ENCODE assay signal across 8 cellular contexts in genomic region chr12:48157016-48157888, GRCh38. TPM values are rescaled to one million over a fixed set of nuclear protein-coding genes. Genes with fewer than 3 reads are reported as not detected.
DNase-seq lines count a peak whose midpoint lies in the region; ATAC-seq, FAIRE-seq and TF ChIP-seq lines count a peak whose summit lies in the region.

A gene with protein sequence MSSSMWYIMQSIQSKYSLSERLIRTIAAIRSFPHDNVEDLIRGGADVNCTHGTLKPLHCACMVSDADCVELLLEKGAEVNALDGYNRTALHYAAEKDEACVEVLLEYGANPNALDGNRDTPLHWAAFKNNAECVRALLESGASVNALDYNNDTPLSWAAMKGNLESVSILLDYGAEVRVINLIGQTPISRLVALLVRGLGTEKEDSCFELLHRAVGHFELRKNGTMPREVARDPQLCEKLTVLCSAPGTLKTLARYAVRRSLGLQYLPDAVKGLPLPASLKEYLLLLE (minus strand): TSS chr12:48157515. CDS start chr12:48153496, 4,019 bp downstream.

- H2BK12ac ChIP-seq in H1 (ENCODE audit: low read depth, low read length) = peak within 1 kb of the TSS; percentile 23; the same call in 1 of the 2 replicates

- no peak within 1 kb of the TSS for H2BK120ac ChIP-seq in H1 (replicated peaks; ENCODE audit: low read depth, low read length)

- H3K27me3 Mint-ChIP-seq in Calu3 (ENCODE audit: unreplicated experiment) = peaks cover 12% of the 10 kb centered on the region
- peaks cover 1% of the 10 kb centered on the region for H3K27me3 Mint-ChIP-seq in memory B cell

- ATAC-seq in GM21381 (IDR thresholded peaks at IDR 0.05; ENCODE audit: unreplicated experiment) (peak; percentile 80), memory B cell (ENCODE audit: low read depth) (peak; percentile 89)

- H3K4me1 ChIP-seq in H1 (replicated peaks in 1 of 4; ENCODE audit: control insufficient read depth in 3 of 4, insufficient read depth in 4 of 4, low read length in 3 of 4) = peaks cover 0 to 5% (median under 1%) of the 10 kb centered on the region in 4 experiments; a peak in 2 of 7 replicates

- H3K79me2 ChIP-seq in H1 (ENCODE audit: control insufficient read depth in 1 of 2, insufficient read depth in 2 of 2, low read length in 2 of 2) = no peaks in the 10 kb centered on the region

- peak; percentile 22 to 40; a peak in 3 of 4 replicates for TF ChIP-seq RAD21 in H1 (IDR thresholded peaks at IDR 0.05 in 1 of 2, conservative IDR thresholded peaks at IDR 0.05 in 1 of 2; ENCODE audit: low read depth in 2 of 2, low read length in 2 of 2)

- no TSS peak for BruUV-seq in Calu3 (replicated peaks; lab: Mats Ljungman, UMichigan)

- no peak within 1 kb of the TSS for H3K14ac ChIP-seq in H1 (ENCODE audit: insufficient read length)

- H2AK5ac ChIP-seq in H1 (ENCODE audit: low read depth, low read length) = no peak within 1 kb of the TSS

- no peaks in the 10 kb centered on the region for H3K36me3 ChIP-seq in H1 (ENCODE audit: control insufficient read depth in 2 of 4, insufficient read depth in 4 of 4, low read length in 3 of 4)

- TF ChIP-seq POLR2A in H1 (IDR thresholded peaks at IDR 0.05; ENCODE audit: control extremely low read depth in 1 of 2, low read depth in 2 of 2, low read length in 2 of 2) = peak in 1 of 2 experiments; percentile 64; a peak in 1 of 3 replicates

- peak within 1 kb of the TSS; percentile 41 for H4K8ac ChIP-seq in H1 (ENCODE audit: extremely low read depth, insufficient read depth, low read length)

- H2BK20ac ChIP-seq in H1 (ENCODE audit: low read length) = no peak within 1 kb of the TSS

- peak within 1 kb of the TSS; percentile 86 to 94 (median 92) for H3K4me3 ChIP-seq in H1 (ENCODE audit: extremely low read depth in 1 of 4, insufficient read depth in 2 of 4, low read depth in 3 of 4, low read length in 4 of 4)

- peak within 1 kb of the TSS; percentile 13 for H3K18ac ChIP-seq in H1 (ENCODE audit: extremely low read depth, low read length)

- H4K20me1 ChIP-seq in H1 (replicated peaks in 1 of 2; ENCODE audit: control insufficient read depth in 1 of 2, insufficient read depth in 2 of 2, low read length in 2 of 2) = no peaks in the 10 kb centered on the region

- H2BK5ac ChIP-seq in H1 (ENCODE audit: low read depth, low read length) = peak within 1 kb of the TSS; percentile 27; the same call in 1 of the 2 replicates

- H4K91ac ChIP-seq in H1 (replicated peaks; ENCODE audit: insufficient read length, low read length) = no peak within 1 kb of the TSS

- TF ChIP-seq CTCF in Calu3 (IDR thresholded peaks at IDR 0.05; ENCODE audit: unreplicated experiment) (no peak), H1 (IDR thresholded peaks at IDR 0.05; ENCODE audit: control extremely low read depth in 1 of 3, insufficient read depth in 1 of 3, low read depth in 1 of 3, low read length in 3 of 3) (peak; percentile 44 to 60 (median 46))

- peak; percentile 92 for DNase-seq in Calu3
- DNase-seq in HUDEP-2 (lab: John Stamatoyannopoulos, UW; ENCODE audit: unreplicated experiment in 76 of 76) = peak; percentile 45 to 98 (median 95)
- DNase-seq in NOMO-1 treated with dmso at 0.1 percent for 144 hours (lab: John Stamatoyannopoulos, UW; ENCODE audit: unreplicated experiment) = peak; percentile 97
- peak; percentile 90 to 98 (median 95) for DNase-seq in activated CD8-positive, alpha-beta memory T cell treated with anti-CD3 and anti-CD28 coated beads for 48 hours (ENCODE audit: low read depth in 2 of 3, low spot score in 2 of 3)
- peak; percentile 96 to 99 for DNase-seq in H1 (ENCODE audit: low read depth in 1 of 2, low spot score in 2 of 2)
- peak; percentile 95 to 99 for DNase-seq in memory B cell (ENCODE audit: low spot score in 2 of 2)
- DNase-seq in stimulated activated CD8-positive, alpha-beta memory T cell treated with anti-CD3 and anti-CD28 coated beads, Interleukin-12 subunit alpha, Interleukin-12 subunit beta, amount 100 ng/mL, for 24 hours (ENCODE audit: extremely low read depth) = peak; percentile 98

- H3K4me2 ChIP-seq in H1 (ENCODE audit: insufficient read depth in 1 of 2, low read depth in 2 of 2, low read length in 2 of 2) = peak within 1 kb of the TSS; percentile 63 to 85

- H3K79me1 ChIP-seq in H1 (ENCODE audit: low read depth, low read length) = no peaks in the 10 kb centered on the region

- H3K27ac ChIP-seq in H1 (ENCODE audit: low read depth, low read length) = no peak within 1 kb of the TSS

- H3K23me2 ChIP-seq in H1 (ENCODE audit: low read depth, low read length) = peaks cover 4% of the 10 kb centered on the region; the same call in 1 of the 2 replicates

- intact Hi-C loops in Calu3 (cut with micrococcal nuclease; ENCODE audit: unreplicated experiment) = no loop called here

- H3K4me3 Mint-ChIP-seq in Calu3 (ENCODE audit: low read depth, unreplicated experiment) = peak within 1 kb of the TSS; percentile 81
- H3K4me3 Mint-ChIP-seq in memory B cell = peak within 1 kb of the TSS; percentile 98

- TF ChIP-seq EP300 in H1 (IDR thresholded peaks at IDR 0.05; ENCODE audit: borderline replicate concordance in 1 of 2, low read depth in 2 of 2, low read length in 2 of 2) = no peak

- H3K27ac Mint-ChIP-seq in Calu3 (ENCODE audit: unreplicated experiment) = peak within 1 kb of the TSS; percentile 75
- peak within 1 kb of the TSS; percentile 98 for H3K27ac Mint-ChIP-seq in memory B cell

- H3K23ac ChIP-seq in H1 (ENCODE audit: insufficient read length) = no peak within 1 kb of the TSS

- H3K9me3 ChIP-seq in H1 (ENCODE audit: insufficient read depth in 2 of 2, low read depth in 1 of 2, low read length in 1 of 2) = no peaks in the 10 kb centered on the region

- peaks cover 20% of the 10 kb centered on the region for H3K36me3 Mint-ChIP-seq in Calu3 (ENCODE audit: insufficient read depth, unreplicated experiment)
- peaks cover 9% of the 10 kb centered on the region for H3K36me3 Mint-ChIP-seq in memory B cell

- no peak within 1 kb of the TSS for H3K4ac ChIP-seq in H1 (replicated peaks; ENCODE audit: insufficient read length, low read depth, low read length)

- H3K9ac ChIP-seq in H1 (replicated peaks in 1 of 4; ENCODE audit: extremely low read depth in 1 of 4, low read depth in 3 of 4, low read length in 3 of 4) = peak within 1 kb of the TSS in 3 of 4 experiments; percentile 43 to 70 (median 51); a peak in 5 of 7 replicates

- FAIRE-seq in H1 (lab: Jason Lieb, UNC) = peak; percentile 70

- no peaks in the 10 kb centered on the region for H3K4me1 Mint-ChIP-seq in Calu3 (ENCODE audit: low read depth, unreplicated experiment)
- H3K4me1 Mint-ChIP-seq in memory B cell = peaks cover 19% of the 10 kb centered on the region

- 0 out of 2 replicates have a peak within 1 kb of the TSS, but pooled peaks have one; percentile 19 for H2BK15ac ChIP-seq in H1 (ENCODE audit: low read length)

- peak within 1 kb of the TSS; percentile 98 for H2AFZ ChIP-seq in H1 (ENCODE audit: low read length)

- no peaks in the 10 kb centered on the region for H3K27me3 ChIP-seq in H1 (replicated peaks in 1 of 4; ENCODE audit: control insufficient read depth in 3 of 4, extremely low read depth in 1 of 4, insufficient read depth in 3 of 4, low read length in 3 of 4)

- H3K9me3 Mint-ChIP-seq in Calu3 (ENCODE audit: low read depth, unreplicated experiment) (no peaks in the 10 kb centered on the region), memory B cell (no peaks in the 10 kb centered on the region)

- CTCF ChIA-PET in Calu3 (lab: Charles Lee) (interaction anchor here (0.6 to 1.0 kb wide), 5 partner anchors 9 to 208 kb away, joined by 3 to 8 read pairs (median 4); no protein-coding TSS in a partner anchor), H1 (lab: Charles Lee; ENCODE audit: partially characterized antibody) (interaction anchor here (0.6 to 3.6 kb wide), 20 partner anchors 11 to 470 kb away, joined by 3 to 16 read pairs (median 5); partner anchors contain the start of genes PFKM and TMEM106C)

- H3K56ac ChIP-seq in H1 (replicated peaks; ENCODE audit: insufficient read length, low read depth, low read length) = no peak within 1 kb of the TSS

- 2% methylated on average over 43 of the region's 56 CpGs; no CpG with 5 or more reads in 1 of the 2 experiments for WGBS in H1 (ENCODE audit: extremely low coverage in 1 of 2, insufficient coverage in 1 of 2, insufficient read length in 1 of 2, insufficient replicate concordance in 2 of 2, low coverage in 1 of 2, low lambda C conversion rate in 2 of 2, missing lambda C conversion rate in 1 of 2), 2 experiments

- POLR2A ChIA-PET in H1 (lab: Charles Lee; ENCODE audit: partially characterized antibody) = interaction anchor here (0.7 to 3.1 kb wide), 16 partner anchors 9 to 451 kb away, joined by 3 to 21 read pairs (median 5); partner anchors contain the start of genes CCDC184, PFKM, RPAP3 and SENP1

- H4K5ac ChIP-seq in H1 (ENCODE audit: insufficient read length, low read depth, low read length) = peak within 1 kb of the TSS; percentile 69

TF ChIP-seq in H1, 55 proteins besides CTCF, POLR2A, EP300 and RAD21 (continues in another document):
- TF ChIP-seq CBX5 (IDR thresholded peaks at IDR 0.05; ENCODE audit: low read depth, low read length) = no peak
- TF ChIP-seq JUND (IDR thresholded peaks at IDR 0.05; ENCODE audit: low read length) = no peak
- TF ChIP-seq BRCA1 (IDR thresholded peaks at IDR 0.05; ENCODE audit: low read depth, low read length) = no peak
- peak; percentile 30 for TF ChIP-seq EZH2 (IDR thresholded peaks at IDR 0.05; ENCODE audit: low read depth, low read length, severe bottlenecking)
- no peak for TF ChIP-seq SP4 (IDR thresholded peaks at IDR 0.05; ENCODE audit: low read length)
- TF ChIP-seq YY1 (IDR thresholded peaks at IDR 0.05; ENCODE audit: low read depth, low read length) = no peak; the same call in 1 of the 2 replicates
- no peak for TF ChIP-seq ATF3 (IDR thresholded peaks at IDR 0.05; ENCODE audit: insufficient read depth, low read depth, low read length)

RNA-seq across cellular contexts. Expression of the gene that starts here (rescaled TPM):
- 19.2 and 20.4 TPM in 2 replicates for total RNA-seq in Calu3 (2022)
- 8.1 and 8.3 TPM in 2 replicates for total RNA-seq in H1 (2021; fragmentation: NEBNext Ultra II Directional; extraction: Animal tissue kit (Norgen Biotek cat#: 25700))
- 3.8 and 4.2 TPM in 2 replicates for polyA plus RNA-seq in H1 (2011; rRNA removed)
- polyA plus RNA-seq in H1 (2011; cell fraction: cytosol; rRNA removed) = 7.7 TPM
- polyA plus RNA-seq in H1 (2011; cell fraction: nucleus; rRNA removed) = 5.0 TPM
- 7.5 to 10.4 TPM (median 8.3 TPM) in 4 replicates for polyA plus RNA-seq in H1 (2012, experiment 1 of 2)
- 5.9 TPM for polyA plus RNA-seq in H1 (2012, experiment 2 of 2)
- polyA plus RNA-seq in H1 (2013, experiment 1 of 2) = 4.8 TPM
- 4.6 TPM for polyA plus RNA-seq in H1 (2013, experiment 2 of 2)
- 12.5 and 15.9 TPM in 2 replicates for polyA minus RNA-seq in H1 (2011; rRNA and poly(A)+ RNA removed)
- 3.4 TPM for polyA minus RNA-seq in H1 (2011; cell fraction: cytosol; rRNA and poly(A)+ RNA removed)
- polyA minus RNA-seq in H1 (2011; cell fraction: nucleus; rRNA and poly(A)+ RNA removed) = 7.7 TPM
